In genomic region chr20:20137851-20138250, GRCh38 we compare ENCODE assay signal across 18 cellular contexts.
DNase-seq lines count a peak whose midpoint lies in the region; ATAC-seq and TF ChIP-seq lines count a peak whose summit lies in the region.
"Had no signal": no experiment of that assay in that cellular context is flagged by ENCODE, and none has a peak within 500 bp of the region (broad histone marks: within the 10 kb centered on the region; RNA-seq: fewer than 3 reads in every experiment).

No MANE protein-coding gene starts in this region.

- WGBS in mammary epithelial cell (ENCODE audit: low coverage, missing lambda C conversion rate), result 89% methylated on average over 5 of the region's 5 CpGs
- 62 to 91% (median 88%) methylated on average over 2 to 5 of the region's 5 CpGs for WGBS in heart left ventricle, 4 donors
- 87% methylated on average over 5 of the region's 5 CpGs for WGBS in right cardiac atrium

- H3K9me3 ChIP-seq in mammary epithelial cell (replicated peaks; ENCODE audit: insufficient read depth, low read length) (no peaks in the 10 kb centered on the region), heart left ventricle (peaks cover 0 to 27% (median 2%) of the 10 kb centered on the region in 12 donors), right cardiac atrium (ENCODE audit: control insufficient read depth, low read length) (no peaks in the 10 kb centered on the region)
- H3K9me3 ChIP-seq: HAP-1 had no signal

- no peak for TF ChIP-seq CTCF in MCF 10A (IDR thresholded peaks at IDR 0.05; ENCODE audit: unreplicated experiment)
- no peak for TF ChIP-seq CTCF in mammary epithelial cell (conservative IDR thresholded peaks at IDR 0.05 in 1 of 2, IDR thresholded peaks at IDR 0.05 in 1 of 2; ENCODE audit: extremely low read depth in 1 of 2, insufficient read depth in 1 of 2, low read depth in 1 of 2, low read length in 2 of 2)
- no peak for TF ChIP-seq CTCF in heart left ventricle (IDR thresholded peaks at IDR 0.05)

- dilution Hi-C loops in mammary epithelial cell (cut with HindIII; ENCODE audit: low sequenced_read_pairs), result no loop called here

- H2AFZ ChIP-seq in mammary epithelial cell (ENCODE audit: low read depth, low read length), result no peak overlapping the region

- H3K36me3 ChIP-seq in mammary epithelial cell (ENCODE audit: insufficient read depth, low read length) (no peaks in the 10 kb centered on the region), heart left ventricle (no peaks in the 10 kb centered on the region)
- H3K36me3 ChIP-seq: HAP-1 had no signal

- no peaks in the 10 kb centered on the region for H3K27me3 Mint-ChIP-seq in MCF 10A (ENCODE audit: insufficient read depth, unreplicated experiment)

- no peak overlapping the region for H3K4me2 ChIP-seq in mammary epithelial cell (ENCODE audit: insufficient read depth, low read depth, low read length)

- ATAC-seq in heart left ventricle (peak; percentile 19 to 63 (median 48)), right cardiac atrium (peak; percentile 23 to 36)
- ATAC-seq: GM12878 had no signal

- BruUV-seq in MCF 10A (replicated peaks; lab: Mats Ljungman, UMichigan) (no TSS peak), mammary epithelial cell (replicated peaks; lab: Mats Ljungman, UMichigan) (no TSS peak)

- H3K4me3 ChIP-seq in mammary epithelial cell (replicated peaks in 1 of 3; ENCODE audit: insufficient read depth in 1 of 3, low read depth in 2 of 3, low read length in 3 of 3) (no peak overlapping the region), heart left ventricle (no peak overlapping the region), right cardiac atrium (ENCODE audit: low read length) (no peak overlapping the region)
- H3K4me3 ChIP-seq: GM12878, HAP-1 had no signal

- no peak overlapping the region for H3K4me3 Mint-ChIP-seq in MCF 10A (ENCODE audit: unreplicated experiment)
- H3K4me3 Mint-ChIP-seq: CD4-positive, alpha-beta T cell; IgD-negative memory B cell had no signal

- H3K4me1 Mint-ChIP-seq in MCF 10A (ENCODE audit: insufficient read depth, unreplicated experiment), result no peaks in the 10 kb centered on the region
- H3K4me1 Mint-ChIP-seq: IgD-negative memory B cell had no signal

- no peak overlapping the region for H3K9ac ChIP-seq in mammary epithelial cell (ENCODE audit: insufficient read depth, low read length)

- no peaks in the 10 kb centered on the region for H3K79me2 ChIP-seq in mammary epithelial cell (ENCODE audit: insufficient read depth, low read length)

- no peaks in the 10 kb centered on the region for H4K20me1 ChIP-seq in mammary epithelial cell (ENCODE audit: insufficient read depth, low read length)

- H3K9me3 Mint-ChIP-seq in MCF 10A (ENCODE audit: unreplicated experiment), result peaks cover 5% of the 10 kb centered on the region
- H3K9me3 Mint-ChIP-seq: CD4-positive, alpha-beta T cell had no signal

- no peaks in the 10 kb centered on the region for H3K4me1 ChIP-seq in mammary epithelial cell (ENCODE audit: insufficient read depth, low read length)
- H3K4me1 ChIP-seq in heart left ventricle, result peaks cover 0 to 21% (median 0%) of the 10 kb centered on the region in 12 donors
- no peaks in the 10 kb centered on the region for H3K4me1 ChIP-seq in right cardiac atrium (ENCODE audit: control insufficient read depth, insufficient read depth, low read length)
- H3K4me1 ChIP-seq: HAP-1 had no signal

- H3K27ac ChIP-seq in mammary epithelial cell (ENCODE audit: insufficient read depth, low read depth, low read length) (no peak overlapping the region), heart left ventricle (peak overlapping the region in 11 of 12 donors; percentile 46 to 82 (median 69)), right cardiac atrium (ENCODE audit: low read length) (no peak overlapping the region)
- H3K27ac ChIP-seq: 22Rv1 had no signal

- peak overlapping the region; percentile 73 for H3K27ac Mint-ChIP-seq in MCF 10A (ENCODE audit: low read depth, unreplicated experiment)
- H3K27ac Mint-ChIP-seq: CD4-positive, alpha-beta T cell; IgD-negative memory B cell had no signal

- POLR2A ChIA-PET in MCF 10A (lab: Yijun Ruan, JAX), result interaction anchor here (0.6 to 1.0 kb wide), 3 partner anchors 11 to 39 kb away, joined by 3 to 4 read pairs (median 4); no protein-coding TSS in a partner anchor

- CTCF ChIA-PET in MCF 10A (lab: Yijun Ruan, JAX), result interaction anchor here (0.6 to 1.9 kb wide), 4 partner anchors 15 to 946 kb away, joined by 3 to 6 read pairs (median 4); no protein-coding TSS in a partner anchor
- CTCF ChIA-PET in mammary epithelial cell (lab: Charles Lee; ENCODE audit: low non-redundant PET), result no interaction called here

- H3K36me3 Mint-ChIP-seq in MCF 10A (ENCODE audit: insufficient read depth, unreplicated experiment), result no peaks in the 10 kb centered on the region
- H3K36me3 Mint-ChIP-seq: IgD-negative memory B cell had no signal

- no peak for TF ChIP-seq POLR2A in heart left ventricle (IDR thresholded peaks at IDR 0.05)

- H3K27me3 ChIP-seq in mammary epithelial cell (ENCODE audit: insufficient read depth, low read length) (no peaks in the 10 kb centered on the region), heart left ventricle (no peaks in the 10 kb centered on the region), right cardiac atrium (ENCODE audit: control insufficient read depth, insufficient read depth) (no peaks in the 10 kb centered on the region)

- intact Hi-C loops in MCF 10A (cut with micrococcal nuclease) (no loop called here), mammary epithelial cell (cut with micrococcal nuclease) (no loop called here), heart left ventricle (cut with DNase I) (loop anchor here in 4 of 10 donors (2.0 to 10.0 kb wide), 4 partner anchors 49 to 97 kb away; no protein-coding TSS in a partner anchor), right cardiac atrium (cut with DNase I) (no loop called here)

- in situ Hi-C loops in mammary epithelial cell (cut with MboI; ENCODE audit: low sequenced_read_pairs in 2 of 2), result no loop called here

- DNase-seq in MCF 10A (ENCODE audit: unreplicated experiment), result no peak
- DNase-seq in mammary epithelial cell, result no peak
- no peak for DNase-seq in heart left ventricle
- DNase-seq in right cardiac atrium, result no peak
- DNase-seq in AG20443 (ENCODE audit: low spot score), result no peak
- DNase-seq in NCI-H146 treated with DMSO at 0.1 percent for 48 hours (lab: John Stamatoyannopoulos, UW; ENCODE audit: unreplicated experiment), result no peak
- no peak for DNase-seq in globus pallidus (ENCODE audit: low spot score)
- DNase-seq: AML-193; C1 segment of cervical spinal cord; Calu3; CD4-positive, alpha-beta T cell; DMS 273 treated with DMSO at 0.1 percent for 48 hours; DMS79; GOT3 had no signal

Comparison
In these comparisons a context has a peak if more than half of its experiments do, and no peak if none do; other contexts are left out.
1. H3K27ac ChIP-seq: peak in heart left ventricle (11 of 12); none in mammary epithelial cell (single experiment) and right cardiac atrium (single experiment).